In genomic region chr6:89999154-89999553, GRCh38 we compare ENCODE assay signal across 9 cellular contexts.
DNase-seq lines count a peak whose midpoint lies in the region; ATAC-seq and TF ChIP-seq lines count a peak whose summit lies in the region.
"Had no signal": no experiment of that assay in that cellular context is flagged by ENCODE, and none has a peak within 500 bp of the region (broad histone marks: within the 10 kb centered on the region; RNA-seq: fewer than 3 reads in every experiment).

No MANE protein-coding gene starts in this region.

- H3K4me3 Mint-ChIP-seq in neural progenitor cell (no peak overlapping the region), WTC11 (no peak overlapping the region)

- no peak overlapping the region for H3K9ac ChIP-seq in neural progenitor cell

- H3K9me3 Mint-ChIP-seq in neural progenitor cell = no peaks in the 10 kb centered on the region
- H3K9me3 Mint-ChIP-seq in WTC11 = no peaks in the 10 kb centered on the region

- BruUV-seq in A673 (replicated peaks; lab: Mats Ljungman, UMichigan) (no TSS peak), OCI-LY7 (replicated peaks; lab: Mats Ljungman, UMichigan) (no TSS peak)

- DNase-seq in A673 (ENCODE audit: low spot score) = peak; percentile 79
- DNase-seq in LoVo (ENCODE audit: low spot score) = peak; percentile 73
- DNase-seq in NOMO-1 treated with dmso at 0.1 percent for 144 hours (lab: John Stamatoyannopoulos, UW; ENCODE audit: unreplicated experiment) = peak; percentile 41
- DNase-seq in erythroblast (lab: John Stamatoyannopoulos, UW) = peak; percentile 32 to 62
- DNase-seq in OCI-LY7 (ENCODE audit: low spot score) = no peak
- no peak for DNase-seq in neural progenitor cell (ENCODE audit: low spot score)
- DNase-seq in WTC11 (ENCODE audit: low spot score) = no peak
- no peak for DNase-seq in stimulated activated CD4-positive, alpha-beta T cell treated with anti-CD3 and anti-CD28 coated beads, Interleukin-4, amount 100 ng/mL, for 1 hour
- DNase-seq: DND-41 had no signal

- POLR2A ChIA-PET in A673 (lab: Charles Lee; ENCODE audit: low non-redundant PET) (no interaction called here), OCI-LY7 (lab: Charles Lee) (interaction anchor here (0.6 to 1.0 kb wide), 2 partner anchors 68 to 76 kb away, joined by 3 to 4 read pairs; no protein-coding TSS in a partner anchor), WTC11 (lab: Charles Lee) (no interaction called here)

- H3K9me3 ChIP-seq in A673 (ENCODE audit: low read depth, low read length, poor library complexity, severe bottlenecking) (no peaks in the 10 kb centered on the region), OCI-LY7 (ENCODE audit: low read length) (no peaks in the 10 kb centered on the region), neural progenitor cell (ENCODE audit: low read depth) (no peaks in the 10 kb centered on the region)

- no peaks in the 10 kb centered on the region for H4K20me1 ChIP-seq in OCI-LY7 (ENCODE audit: insufficient read depth, low read length)
- H4K20me1 ChIP-seq in neural progenitor cell (ENCODE audit: low read depth) = no peaks in the 10 kb centered on the region

- H3K9me2 ChIP-seq in OCI-LY7 (ENCODE audit: insufficient read depth, low read length) = no peaks in the 10 kb centered on the region

- H3K27ac Mint-ChIP-seq in neural progenitor cell (no peak overlapping the region), WTC11 (no peak overlapping the region)

- H3K79me2 ChIP-seq in OCI-LY7 (ENCODE audit: insufficient read depth, low read depth, low read length) (no peaks in the 10 kb centered on the region), neural progenitor cell (ENCODE audit: low read depth) (no peaks in the 10 kb centered on the region)

- CTCF ChIA-PET in A673 (lab: Charles Lee) (no interaction called here), OCI-LY7 (lab: Charles Lee; ENCODE audit: unreplicated experiment) (no interaction called here), WTC11 (lab: Charles Lee) (interaction anchor here (1.9 kb wide), 1 partner anchor 59 kb away, joined by 4 read pairs; no protein-coding TSS in a partner anchor)

- no peak for ATAC-seq in WTC11

- intact Hi-C loops in A673 (cut with micrococcal nuclease; ENCODE audit: unreplicated experiment) (no loop called here), OCI-LY7 (cut with micrococcal nuclease; ENCODE audit: unreplicated experiment) (no loop called here)

- H3K4me1 ChIP-seq in A673 (ENCODE audit: insufficient read depth, low read length, poor library complexity, severe bottlenecking) (peaks cover 13% of the 10 kb centered on the region), OCI-LY7 (ENCODE audit: insufficient read depth, low read length, poor library complexity, severe bottlenecking) (no peaks in the 10 kb centered on the region), neural progenitor cell (no peaks in the 10 kb centered on the region)

- H2AFZ ChIP-seq in OCI-LY7 (ENCODE audit: low read length) = no peak overlapping the region
- H2AFZ ChIP-seq in neural progenitor cell (replicated peaks) = no peak overlapping the region

- H3K36me3 ChIP-seq in A673 (ENCODE audit: insufficient read depth, low read length, poor library complexity, severe bottlenecking) = no peaks in the 10 kb centered on the region
- H3K36me3 ChIP-seq in OCI-LY7 (ENCODE audit: insufficient read depth, low read length) = peaks cover 98% of the 10 kb centered on the region
- H3K36me3 ChIP-seq in neural progenitor cell = no peaks in the 10 kb centered on the region

- H3K27me3 Mint-ChIP-seq in neural progenitor cell (ENCODE audit: insufficient read depth, low read depth) (peaks cover 4% of the 10 kb centered on the region), WTC11 (ENCODE audit: low read depth) (no peaks in the 10 kb centered on the region)

- TF ChIP-seq CTCF in A673 (conservative IDR thresholded peaks at IDR 0.05; ENCODE audit: low read depth, low read length) (no peak), OCI-LY7 (conservative IDR thresholded peaks at IDR 0.05; ENCODE audit: low read length) (no peak), neural progenitor cell (IDR thresholded peaks at IDR 0.05) (no peak), WTC11 (IDR thresholded peaks at IDR 0.05) (no peak)

- H3K36me3 Mint-ChIP-seq in neural progenitor cell = peaks cover 11% of the 10 kb centered on the region
- H3K36me3 Mint-ChIP-seq in WTC11 = no peaks in the 10 kb centered on the region

- H3K4me2 ChIP-seq in OCI-LY7 (ENCODE audit: low read length) (no peak overlapping the region), neural progenitor cell (no peak overlapping the region)

- H3F3A ChIP-seq in neural progenitor cell (ENCODE audit: low read depth) = no peaks in the 10 kb centered on the region

- H3K27me3 ChIP-seq in A673 (replicated peaks; ENCODE audit: insufficient read depth, low read depth, low read length, poor library complexity) = peaks cover 4% of the 10 kb centered on the region
- H3K27me3 ChIP-seq in neural progenitor cell = no peaks in the 10 kb centered on the region

- H3K4me1 Mint-ChIP-seq in neural progenitor cell (peaks cover 25% of the 10 kb centered on the region), WTC11 (no peaks in the 10 kb centered on the region)

- TF ChIP-seq POLR2A in erythroblast (IDR thresholded peaks at IDR 0.05; ENCODE audit: low read length) = no peak

- H3K4me3 ChIP-seq in A673 (ENCODE audit: low read depth, low read length, poor library complexity, severe bottlenecking) = no peak overlapping the region
- H3K4me3 ChIP-seq in OCI-LY7 (ENCODE audit: low read depth, low read length, poor library complexity, severe bottlenecking) = no peak overlapping the region
- H3K4me3 ChIP-seq in neural progenitor cell = no peak overlapping the region

- H3K27ac ChIP-seq in A673 (ENCODE audit: low read depth, low read length, poor library complexity, severe bottlenecking) (no peak overlapping the region), OCI-LY7 (ENCODE audit: low read depth, low read length, poor library complexity, severe bottlenecking) (no peak overlapping the region), neural progenitor cell (no peak overlapping the region)

TF ChIP-seq in WTC11, 78 proteins besides CTCF, POLR2A, EP300 and RAD21:
- no peak for TF ChIP-seq ZNF671 (CRISPR knock-in tag; IDR thresholded peaks at IDR 0.05)
- TF ChIP-seq TCF7 (CRISPR knock-in tag; IDR thresholded peaks at IDR 0.05; ENCODE audit: low read depth) = no peak
- TF ChIP-seq CBFB (CRISPR knock-in tag; IDR thresholded peaks at IDR 0.05; ENCODE audit: low read depth) = no peak
- no peak for TF ChIP-seq PREB (CRISPR knock-in tag; IDR thresholded peaks at IDR 0.05; ENCODE audit: borderline replicate concordance)

Comparison
In these comparisons a context has a peak if more than half of its experiments do, and no peak if none do; other contexts are left out.
1. DNase-seq: peak in A673 (single experiment), LoVo (single experiment), NOMO-1 treated with dmso at 0.1 percent for 144 hours (single experiment) and erythroblast (2 of 2); none in OCI-LY7 (single experiment), neural progenitor cell (single experiment), WTC11 (single experiment) and stimulated activated CD4-positive, alpha-beta T cell treated with anti-CD3 and anti-CD28 coated beads, Interleukin-4, amount 100 ng/mL, for 1 hour (single experiment).